Comparison of ENCODE assay signal across 23 cellular contexts in genomic region chr10:1846050-1846449, GRCh38.
"Had no signal": no experiment of that assay in that cellular context is flagged by ENCODE, and none has a peak within 500 bp of the region (broad histone marks: within the 10 kb centered on the region; RNA-seq: fewer than 3 reads in every experiment).

No MANE protein-coding gene starts in this region.

- H3K27ac Mint-ChIP-seq: dendritic cell treated with granulocyte-macrophage colony-stimulating factor and Interleukin-4, amounts not matched to agents 40 ng/mL and 50 ng/mL, for 4 days; effector memory CD8-positive, alpha-beta T cell; endodermal cell had no signal

- H3K27me3 ChIP-seq: colonic mucosa, esophagus squamous epithelium, gastrocnemius medialis, heart right ventricle, left lung had no signal

- H3K36me3 Mint-ChIP-seq: naive B cell had no signal

- H3K9me3 Mint-ChIP-seq: endodermal cell had no signal

- H3K4me1 ChIP-seq: colonic mucosa, esophagus squamous epithelium, gastrocnemius medialis, heart right ventricle, left lung, lower lobe of right lung had no signal

- H3K9me3 ChIP-seq: colonic mucosa, esophagus squamous epithelium, gastrocnemius medialis had no signal

- H3K4me3 ChIP-seq: colonic mucosa, esophagus squamous epithelium, gastrocnemius medialis, heart right ventricle, left lung, lower lobe of right lung, mucosa of descending colon had no signal

- H3K36me3 ChIP-seq: colonic mucosa, esophagus squamous epithelium, gastrocnemius medialis, heart right ventricle, left lung, lower lobe of right lung had no signal

- H3K4me1 Mint-ChIP-seq: endodermal cell, naive B cell had no signal

- DNase-seq: colonic mucosa; cortex of kidney; effector CD8-positive, alpha-beta T cell; effector memory CD8-positive, alpha-beta T cell; endodermal cell; erythroblast; esophagus squamous epithelium; foreskin fibroblast; foreskin melanocyte; gastrocnemius medialis; glutamatergic neuron; heart right ventricle; hippocampal formation; left cardiac atrium; left lung; left ventricle myocardium superior; lower lobe of right lung; mesendoderm; midbrain; mucosa of descending colon; naive B cell had no signal

- H3K27ac ChIP-seq: colonic mucosa, epithelial cell of prostate, esophagus squamous epithelium, gastrocnemius medialis, heart right ventricle, left lung, lower lobe of right lung had no signal

- H3K4me3 Mint-ChIP-seq: dendritic cell treated with granulocyte-macrophage colony-stimulating factor and Interleukin-4, amounts not matched to agents 40 ng/mL and 50 ng/mL, for 4 days; effector memory CD8-positive, alpha-beta T cell; endodermal cell had no signal

- H3K27me3 Mint-ChIP-seq: dendritic cell treated with granulocyte-macrophage colony-stimulating factor and Interleukin-4, amounts not matched to agents 40 ng/mL and 50 ng/mL, for 4 days had no signal
